Comparison of ENCODE assay signal across 8 cellular contexts in genomic region chr11:125886997-125887372, GRCh38. TPM values are rescaled to one million over a fixed set of nuclear protein-coding genes. Genes with fewer than 3 reads are reported as not detected.
DNase-seq lines count a peak whose midpoint lies in the region; ATAC-seq and TF ChIP-seq lines count a peak whose summit lies in the region.

No MANE protein-coding gene starts in this region.

- no peaks in the 10 kb centered on the region for H3K27me3 ChIP-seq in osteoblast (ENCODE audit: insufficient read depth, low read length)

- H3K9me3 Mint-ChIP-seq in activated CD8-positive, alpha-beta T cell treated with anti-CD3 and anti-CD28 coated beads, Interleukin-2, amount 10 ng/mL, durations not matched to agents 7 days and 5 days (ENCODE audit: insufficient read depth) = no peaks in the 10 kb centered on the region

- peaks cover 33% of the 10 kb centered on the region for H3K79me2 ChIP-seq in osteoblast (ENCODE audit: insufficient read depth, low read length)

- peaks cover 33% of the 10 kb centered on the region for H3K4me1 Mint-ChIP-seq in activated CD8-positive, alpha-beta T cell treated with anti-CD3 and anti-CD28 coated beads, Interleukin-2, amount 10 ng/mL, durations not matched to agents 7 days and 5 days (ENCODE audit: low read depth)

- H3K36me3 ChIP-seq in osteoblast (ENCODE audit: insufficient read depth, low read length) = no peaks in the 10 kb centered on the region

- peak overlapping the region; percentile 90 for H3K4me3 ChIP-seq in fibroblast of villous mesenchyme (ENCODE audit: low read depth, low read length)
- peak overlapping the region; percentile 88 for H3K4me3 ChIP-seq in osteoblast (ENCODE audit: insufficient read depth, low read length)

- POLR2A ChIA-PET in GM10248 (lab: Yijun Ruan, JAX) = interaction anchor here (0.6 to 0.7 kb wide), 3 partner anchors 236 to 704 kb away, joined by 3 to 4 read pairs (median 4); no protein-coding TSS in a partner anchor
- POLR2A ChIA-PET in activated CD8-positive, alpha-beta T cell treated with anti-CD3 and anti-CD28 coated beads, Interleukin-2, amount 10 ng/mL, durations not matched to agents 7 days and 5 days (lab: Charles Lee) = interaction anchor here (0.7 to 2.5 kb wide), 13 partner anchors 10 to 933 kb away, joined by 3 to 37 read pairs (median 7); partner anchors contain the start of genes CCDC15, DCPS, EI24 and FAM118B

- no peaks in the 10 kb centered on the region for H3K9me3 ChIP-seq in osteoblast (ENCODE audit: low read depth, low read length)

- peak; percentile 23 for ATAC-seq in GM21737 (IDR thresholded peaks at IDR 0.05; ENCODE audit: unreplicated experiment)
- ATAC-seq in activated CD8-positive, alpha-beta T cell treated with anti-CD3 and anti-CD28 coated beads, Interleukin-2, amount 10 ng/mL, durations not matched to agents 7 days and 5 days = peak; percentile 37

- peak overlapping the region; percentile 91 for H3K4me2 ChIP-seq in osteoblast (ENCODE audit: insufficient read depth, low read length)

- H3K4me1 ChIP-seq in osteoblast (ENCODE audit: insufficient read depth, low read length) = peaks cover 16% of the 10 kb centered on the region

- peaks cover 17% of the 10 kb centered on the region for H3K36me3 Mint-ChIP-seq in activated CD8-positive, alpha-beta T cell treated with anti-CD3 and anti-CD28 coated beads, Interleukin-2, amount 10 ng/mL, durations not matched to agents 7 days and 5 days (ENCODE audit: low read depth)

- peak overlapping the region; percentile 82 for H3K27ac ChIP-seq in osteoblast (ENCODE audit: low read depth, low read length)

- TF ChIP-seq CTCF in GM10248 (IDR thresholded peaks at IDR 0.05; ENCODE audit: control extremely low read depth, extremely low read depth, low read depth, missing control alignments) (no peak), fibroblast of villous mesenchyme (IDR thresholded peaks at IDR 0.05; ENCODE audit: insufficient read depth, low read depth, low read length) (no peak), osteoblast (IDR thresholded peaks at IDR 0.05; ENCODE audit: extremely low read depth, low read depth, low read length) (no peak)

- peaks cover 3% of the 10 kb centered on the region for H4K20me1 ChIP-seq in osteoblast (ENCODE audit: insufficient read depth, low read length)

- peak overlapping the region; percentile 97 for H2AFZ ChIP-seq in osteoblast (ENCODE audit: low read length)

- H3K27ac Mint-ChIP-seq in activated CD8-positive, alpha-beta T cell treated with anti-CD3 and anti-CD28 coated beads, Interleukin-2, amount 10 ng/mL, durations not matched to agents 7 days and 5 days = peak overlapping the region; percentile 99

- DNase-seq in GM10248 (ENCODE audit: extremely low spot score) (peak; percentile 27), LHCN-M2 (ENCODE audit: low read depth) (peak; percentile 31), fibroblast of villous mesenchyme (ENCODE audit: low read depth) (peak; percentile 40), osteoblast (ENCODE audit: insufficient read length, low spot score, missing footprints) (peak; percentile 65), COR-L47 (lab: John Stamatoyannopoulos, UW) (no peak), ureter (ENCODE audit: low spot score) (no peak)
- peak; percentile 62 for DNase-seq in activated CD8-positive, alpha-beta T cell treated with anti-CD3 and anti-CD28 coated beads, Interleukin-2, amount 10 ng/mL, durations not matched to agents 7 days and 5 days

- CTCF ChIA-PET in GM10248 (lab: Yijun Ruan, JAX) = interaction anchor here (1.0 to 2.8 kb wide), 7 partner anchors 9 to 174 kb away, joined by 3 to 11 read pairs (median 5); partner anchors contain the start of gene PUS3
- CTCF ChIA-PET in activated CD8-positive, alpha-beta T cell treated with anti-CD3 and anti-CD28 coated beads, Interleukin-2, amount 10 ng/mL, durations not matched to agents 7 days and 5 days (lab: Charles Lee) = interaction anchor here (1.4 to 2.5 kb wide), 5 partner anchors 8 to 261 kb away, joined by 5 to 18 read pairs (median 12); partner anchors contain the start of genes CHEK1 and PUS3

- peak overlapping the region; percentile 86 for H3K4me3 Mint-ChIP-seq in activated CD8-positive, alpha-beta T cell treated with anti-CD3 and anti-CD28 coated beads, Interleukin-2, amount 10 ng/mL, durations not matched to agents 7 days and 5 days

- peaks cover 3% of the 10 kb centered on the region for H3K27me3 Mint-ChIP-seq in activated CD8-positive, alpha-beta T cell treated with anti-CD3 and anti-CD28 coated beads, Interleukin-2, amount 10 ng/mL, durations not matched to agents 7 days and 5 days (ENCODE audit: low read depth)

RNA-seq across cellular contexts. Expression of gene HYLS1, which starts 0.5 kb away (rescaled TPM):
- 14.2 and 18.0 TPM in 2 replicates for total RNA-seq in LHCN-M2 (2014; rRNA removed)
- polyA plus RNA-seq in LHCN-M2 (2012) = 7.6 TPM
- total RNA-seq in activated CD8-positive, alpha-beta T cell treated with anti-CD3 and anti-CD28 coated beads, Interleukin-2, amount 10 ng/mL, durations not matched to agents 7 days and 5 days = 10 to 100 TPM; 11.1 to 11.7 TPM
- total RNA-seq in fibroblast of villous mesenchyme = 7.1 and 10.4 TPM in 2 replicates
- total RNA-seq in osteoblast = 5.8 and 6.8 TPM in 2 replicates
- 2.7 TPM for total RNA-seq in ureter

RNA-seq across cellular contexts. Expression of gene PUS3, which starts 16.0 kb away (rescaled TPM):
- 7.5 and 16.6 TPM in 2 replicates for total RNA-seq in LHCN-M2 (2014; rRNA removed)
- 6.5 TPM for polyA plus RNA-seq in LHCN-M2 (2012)
- 10 to 100 TPM; 11.9 to 16.0 TPM for total RNA-seq in activated CD8-positive, alpha-beta T cell treated with anti-CD3 and anti-CD28 coated beads, Interleukin-2, amount 10 ng/mL, durations not matched to agents 7 days and 5 days
- total RNA-seq in fibroblast of villous mesenchyme = 10.4 and 10.6 TPM in 2 replicates
- 13.6 and 14.1 TPM in 2 replicates for total RNA-seq in osteoblast
- total RNA-seq in ureter = 14.8 TPM

RNA-seq across cellular contexts. Expression of gene DDX25, which starts 17.3 kb away (rescaled TPM):
- under 0.01 TPM in 1 of 2 replicates, not detected in the other for total RNA-seq in LHCN-M2 (2014; rRNA removed)
- not detected for polyA plus RNA-seq in LHCN-M2 (2012)
- not detected for total RNA-seq in activated CD8-positive, alpha-beta T cell treated with anti-CD3 and anti-CD28 coated beads, Interleukin-2, amount 10 ng/mL, durations not matched to agents 7 days and 5 days
- total RNA-seq in fibroblast of villous mesenchyme = not detected in 2 replicates
- under 0.01 TPM in 1 of 2 replicates, not detected in the other for total RNA-seq in osteoblast
- total RNA-seq in ureter = not detected

RNA-seq across cellular contexts. Expression of gene PATE4, which starts 53.9 kb away (rescaled TPM):
- total RNA-seq in LHCN-M2 (2014; rRNA removed) = not detected in 2 replicates
- polyA plus RNA-seq in LHCN-M2 (2012) = not detected
- total RNA-seq in activated CD8-positive, alpha-beta T cell treated with anti-CD3 and anti-CD28 coated beads, Interleukin-2, amount 10 ng/mL, durations not matched to agents 7 days and 5 days = not detected
- not detected in 2 replicates for total RNA-seq in fibroblast of villous mesenchyme
- not detected in 2 replicates for total RNA-seq in osteoblast
- not detected for total RNA-seq in ureter

RNA-seq across cellular contexts. Expression of gene VSIG10L2, which starts 58.9 kb away (rescaled TPM):
- total RNA-seq in LHCN-M2 (2014; rRNA removed) = not detected in 2 replicates
- not detected for polyA plus RNA-seq in LHCN-M2 (2012)
- not detected for total RNA-seq in activated CD8-positive, alpha-beta T cell treated with anti-CD3 and anti-CD28 coated beads, Interleukin-2, amount 10 ng/mL, durations not matched to agents 7 days and 5 days
- not detected in 2 replicates for total RNA-seq in fibroblast of villous mesenchyme
- total RNA-seq in osteoblast = not detected in 2 replicates
- total RNA-seq in ureter = 0.75 TPM

Comparison
In these comparisons a context has a peak if more than half of its experiments do, and no peak if none do; other contexts are left out.
1. DNase-seq: peak in GM10248 (single experiment), LHCN-M2 (single experiment), activated CD8-positive, alpha-beta T cell treated with anti-CD3 and anti-CD28 coated beads, Interleukin-2, amount 10 ng/mL, durations not matched to agents 7 days and 5 days (single experiment), fibroblast of villous mesenchyme (single experiment) and osteoblast (single experiment); none in COR-L47 (single experiment) and ureter (single experiment).